Comparison of ENCODE assay signal across 24 cellular contexts in genomic region chr1:203196371-203196770, GRCh38. TPM values are rescaled to one million over a fixed set of nuclear protein-coding genes. Genes with fewer than 3 reads are reported as not detected.
A peak's percentile ranks its signal among the peaks of the same experiment; 100 is the strongest.
DNase-seq lines count a peak whose midpoint lies in the region; ATAC-seq and TF ChIP-seq lines count a peak whose summit lies in the region.
"Had no signal": no experiment of that assay in that cellular context is flagged by ENCODE, and none has a peak within 500 bp of the region (broad histone marks: within the 10 kb centered on the region; RNA-seq: fewer than 3 reads in every experiment).

No MANE protein-coding gene starts in this region.

- H3K27me3 ChIP-seq in cardiac muscle cell = no peaks in the 10 kb centered on the region
- H3K27me3 ChIP-seq in neural progenitor cell = no peaks in the 10 kb centered on the region

- no peak overlapping the region for H2AFZ ChIP-seq in neural progenitor cell (replicated peaks)

- H3K36me3 ChIP-seq in cardiac muscle cell (no peaks in the 10 kb centered on the region), neural progenitor cell (no peaks in the 10 kb centered on the region)
- H3K36me3 ChIP-seq: breast epithelium had no signal

- H3K4me3 Mint-ChIP-seq in chondrocyte (ENCODE audit: unreplicated experiment) (no peak overlapping the region), neural progenitor cell (no peak overlapping the region)
- H3K4me3 Mint-ChIP-seq: activated naive CD8-positive, alpha-beta T cell treated with anti-CD3 and anti-CD28 coated beads for 36 hours; activated T-cell treated with anti-CD3 and anti-CD28 coated beads, Interleukin-2, amount 50 U/mL, for 72 hours; naive thymus-derived CD8-positive, alpha-beta T cell had no signal

- H3K36me3 Mint-ChIP-seq in chondrocyte (ENCODE audit: low read depth) (peaks cover 2% of the 10 kb centered on the region), neural progenitor cell (peaks cover 2% of the 10 kb centered on the region)
- H3K36me3 Mint-ChIP-seq: activated naive CD8-positive, alpha-beta T cell treated with anti-CD3 and anti-CD28 coated beads for 36 hours; naive thymus-derived CD8-positive, alpha-beta T cell had no signal

- peaks cover 30% of the 10 kb centered on the region for H3K4me1 Mint-ChIP-seq in chondrocyte (ENCODE audit: low read depth)
- peaks cover 5% of the 10 kb centered on the region for H3K4me1 Mint-ChIP-seq in neural progenitor cell

- intact Hi-C loops in Right ventricle myocardium inferior (cut with DNase I) = no loop called here

- H3K4me2 ChIP-seq in neural progenitor cell = no peak overlapping the region

- peaks cover 4% of the 10 kb centered on the region for H3K4me1 ChIP-seq in cardiac muscle cell (ENCODE audit: low read depth)
- H3K4me1 ChIP-seq in neural progenitor cell = no peaks in the 10 kb centered on the region

- H3K4me3 ChIP-seq in cardiac muscle cell (no peak overlapping the region), neural progenitor cell (no peak overlapping the region)
- H3K4me3 ChIP-seq: breast epithelium, lung had no signal

- H3K79me2 ChIP-seq in neural progenitor cell (ENCODE audit: low read depth) = no peaks in the 10 kb centered on the region

- H3K9me3 Mint-ChIP-seq in chondrocyte (ENCODE audit: low read depth) (no peaks in the 10 kb centered on the region), neural progenitor cell (peaks cover 4% of the 10 kb centered on the region)
- H3K9me3 Mint-ChIP-seq: activated naive CD8-positive, alpha-beta T cell treated with anti-CD3 and anti-CD28 coated beads for 36 hours; activated T-cell treated with anti-CD3 and anti-CD28 coated beads, Interleukin-2, amount 50 U/mL, for 72 hours; naive thymus-derived CD8-positive, alpha-beta T cell had no signal

- H3K27me3 Mint-ChIP-seq in chondrocyte (ENCODE audit: low read depth) (peaks cover 7% of the 10 kb centered on the region), neural progenitor cell (ENCODE audit: insufficient read depth, low read depth) (peaks cover 5% of the 10 kb centered on the region)
- H3K27me3 Mint-ChIP-seq: activated naive CD8-positive, alpha-beta T cell treated with anti-CD3 and anti-CD28 coated beads for 36 hours had no signal

- no peaks in the 10 kb centered on the region for H3F3A ChIP-seq in neural progenitor cell (ENCODE audit: low read depth)

- DNase-seq in cardiac muscle cell (ENCODE audit: low read depth in 1 of 2, low spot score in 1 of 2) (no peak), Right ventricle myocardium inferior (ENCODE audit: missing footprints) (no peak), chondrocyte (ENCODE audit: low spot score) (no peak), neural progenitor cell (ENCODE audit: low spot score) (no peak), HT-29 (ENCODE audit: low spot score) (no peak), hepatic stellate cell (ENCODE audit: low spot score) (no peak)
- DNase-seq: 8988T; activated CD4-positive, CD25-positive, alpha-beta regulatory T cell; activated CD8-positive, alpha-beta memory T cell treated with anti-CD3 and anti-CD28 coated beads for 24 hours; activated naive CD8-positive, alpha-beta T cell treated with anti-CD3 and anti-CD28 coated beads for 36 hours; activated T-cell treated with anti-CD3 and anti-CD28 coated beads, Interleukin-2, amount 50 U/mL, for 72 hours; erythroblast; naive thymus-derived CD8-positive, alpha-beta T cell; NCI-H2081; NCI-H510A treated with DMSO at 0.1 percent for 48 hours; Right ventricle myocardium superior had no signal

- ATAC-seq in Right ventricle myocardium inferior (no peak), GM21529 (IDR thresholded peaks at IDR 0.05; ENCODE audit: unreplicated experiment) (no peak), HG03025 (IDR thresholded peaks at IDR 0.05; ENCODE audit: low FRiP score, unreplicated experiment) (no peak)
- ATAC-seq: activated T-cell treated with anti-CD3 and anti-CD28 coated beads, Interleukin-2, amount 50 U/mL, for 72 hours; naive thymus-derived CD8-positive, alpha-beta T cell had no signal

- no peaks in the 10 kb centered on the region for H3K9me3 ChIP-seq in cardiac muscle cell (ENCODE audit: low read depth)
- no peaks in the 10 kb centered on the region for H3K9me3 ChIP-seq in neural progenitor cell (ENCODE audit: low read depth)
- H3K9me3 ChIP-seq: breast epithelium had no signal

- TF ChIP-seq CTCF in cardiac muscle cell (IDR thresholded peaks at IDR 0.05; ENCODE audit: low read depth, low read length) = peak; percentile 7
- peak; percentile 16 for TF ChIP-seq CTCF in chondrocyte (IDR thresholded peaks at IDR 0.05)
- peak; percentile 30 for TF ChIP-seq CTCF in neural progenitor cell (IDR thresholded peaks at IDR 0.05)

- no peaks in the 10 kb centered on the region for H4K20me1 ChIP-seq in neural progenitor cell (ENCODE audit: low read depth)

- H3K27ac ChIP-seq in cardiac muscle cell (no peak overlapping the region), neural progenitor cell (no peak overlapping the region)
- H3K27ac ChIP-seq: breast epithelium, C4-2B had no signal

- H3K9ac ChIP-seq in neural progenitor cell = no peak overlapping the region

- H3K27ac Mint-ChIP-seq in chondrocyte (ENCODE audit: unreplicated experiment) (no peak overlapping the region), neural progenitor cell (peak overlapping the region; percentile 23)
- H3K27ac Mint-ChIP-seq: activated naive CD8-positive, alpha-beta T cell treated with anti-CD3 and anti-CD28 coated beads for 36 hours; activated T-cell treated with anti-CD3 and anti-CD28 coated beads, Interleukin-2, amount 50 U/mL, for 72 hours; naive thymus-derived CD8-positive, alpha-beta T cell had no signal

RNA-seq across cellular contexts. Expression of gene CHI3L1, which starts 9.9 kb away (rescaled TPM):
- 1.8 TPM in 1 of 2 replicates, not detected in the other for total RNA-seq in cardiac muscle cell
- 1.4 TPM in 1 of 2 replicates, not detected in the other for polyA plus RNA-seq in cardiac muscle cell
- total RNA-seq in Right ventricle myocardium inferior = 0.46 TPM
- not detected in 3 replicates for total RNA-seq in chondrocyte
- total RNA-seq in neural progenitor cell (ENCODE audit: low replicate concordance) = 0.95 and 1.7 TPM in 2 replicates
- not detected in 2 replicates for total RNA-seq in HT-29 (2014; rRNA removed; shearing (Covaris generic))
- total RNA-seq: activated naive CD8-positive, alpha-beta T cell treated with anti-CD3 and anti-CD28 coated beads for 36 hours; activated T-cell treated with anti-CD3 and anti-CD28 coated beads, Interleukin-2, amount 50 U/mL, for 72 hours; naive thymus-derived CD8-positive, alpha-beta T cell; T-helper 1 cell treated with Interleukin-12 subunit alpha and Interleukin-12 subunit beta and Interleukin-4 antibody, amounts not matched to agents 30 ng/mL and 1 ng/mL, for 36 hours had no signal
- polyA plus RNA-seq: naive thymus-derived CD8-positive, alpha-beta T cell had no signal

RNA-seq across cellular contexts. Expression of gene MYBPH, which starts 20.7 kb away (rescaled TPM):
- total RNA-seq in cardiac muscle cell = 0.53 and 1.4 TPM in 2 replicates
- polyA plus RNA-seq in cardiac muscle cell = 0.86 and 2.1 TPM in 2 replicates
- total RNA-seq in Right ventricle myocardium inferior = not detected
- not detected in 3 replicates for total RNA-seq in chondrocyte
- not detected in 2 replicates for total RNA-seq in neural progenitor cell (ENCODE audit: low replicate concordance)
- total RNA-seq in HT-29 (2014; rRNA removed; shearing (Covaris generic)) = not detected in 2 replicates
- total RNA-seq: activated naive CD8-positive, alpha-beta T cell treated with anti-CD3 and anti-CD28 coated beads for 36 hours; activated T-cell treated with anti-CD3 and anti-CD28 coated beads, Interleukin-2, amount 50 U/mL, for 72 hours; lung; naive thymus-derived CD8-positive, alpha-beta T cell; posterior vena cava; Right ventricle myocardium superior; T-helper 1 cell treated with Interleukin-12 subunit alpha and Interleukin-12 subunit beta and Interleukin-4 antibody, amounts not matched to agents 30 ng/mL and 1 ng/mL, for 36 hours; temporal lobe had no signal
- polyA plus RNA-seq: naive thymus-derived CD8-positive, alpha-beta T cell had no signal

RNA-seq across cellular contexts. Expression of gene CHIT1, which starts 33.1 kb away (rescaled TPM):
- total RNA-seq in cardiac muscle cell (0.03 TPM in 1 of 2 replicates, not detected in the other), Right ventricle myocardium inferior (0.51 TPM), chondrocyte (not detected in 3 replicates), neural progenitor cell (ENCODE audit: low replicate concordance) (0.03 and 0.11 TPM in 2 replicates)
- not detected in 2 replicates for polyA plus RNA-seq in cardiac muscle cell
- not detected in 2 replicates for total RNA-seq in HT-29 (2014; rRNA removed; shearing (Covaris generic))
